ENCODE assay signal across 25 cellular contexts in the genomic region with DNA sequence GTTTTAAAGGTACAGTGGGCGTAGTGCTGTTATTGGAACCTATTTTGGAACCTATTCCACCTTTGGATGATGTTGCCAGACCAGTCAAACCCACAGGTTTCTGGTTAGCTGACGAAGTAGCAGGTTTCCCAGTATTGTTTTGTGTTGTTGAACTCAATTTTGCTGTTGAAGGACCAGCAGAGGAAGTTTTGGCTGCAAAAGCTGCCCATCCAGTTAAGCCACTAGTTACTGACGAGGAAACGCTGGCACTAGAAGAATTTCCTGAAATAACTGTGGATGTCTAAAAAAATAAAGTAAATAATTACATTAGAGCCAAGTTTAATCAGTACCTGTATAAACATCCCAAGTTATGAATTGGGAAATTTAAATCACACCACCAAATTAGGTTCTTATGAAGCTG. TPM values are rescaled to one million over a fixed set of nuclear protein-coding genes. Genes with fewer than 3 reads are reported as not detected.
DNase-seq lines count a peak whose midpoint lies in the region; ATAC-seq, FAIRE-seq and TF ChIP-seq lines count a peak whose summit lies in the region.
"Had no signal": no experiment of that assay in that cellular context is flagged by ENCODE, and none has a peak within 500 bp of the region (broad histone marks: within the 10 kb centered on the region; RNA-seq: fewer than 3 reads in every experiment).

No MANE protein-coding gene starts in this region.

- TF ChIP-seq CTCF in VCaP (conservative IDR thresholded peaks at IDR 0.05) (no peak), kidney epithelial cell (IDR thresholded peaks at IDR 0.05; ENCODE audit: insufficient read depth, low read length, poor library complexity, severe bottlenecking) (no peak), stomach (IDR thresholded peaks at IDR 0.05) (no peak), GM13977 (IDR thresholded peaks at IDR 0.05; ENCODE audit: extremely low read depth, insufficient read depth, missing control alignments) (no peak)

- no peak for ATAC-seq in HG03108 (IDR thresholded peaks at IDR 0.05; ENCODE audit: unreplicated experiment)
- ATAC-seq: activated CD4-positive, CD25-positive, alpha-beta regulatory T cell treated with anti-CD3 and anti-CD28 coated beads, Interleukin-2, amount 50 U/mL, for 24 hours; psoas muscle; SK-N-SH treated with all-trans-retinoic acid at 6 μM for 48 hours had no signal

- TF ChIP-seq POLR2A in GM12892 (IDR thresholded peaks at IDR 0.05; ENCODE audit: low read depth, low read length) (no peak), stomach (IDR thresholded peaks at IDR 0.05) (no peak)

- POLR2A ChIA-PET in CD8-positive, alpha-beta memory T cell (lab: Charles Lee): no interaction called here

- in situ Hi-C loops in GM13977 (cut with MboI; ENCODE audit: low pct_unique_long_range_greater_than_20kb, low sequenced_read_pairs, unreplicated experiment): no loop called here

- peaks cover 0 to 41% (median 13%) of the 10 kb centered on the region in 3 donors for H3K36me3 Mint-ChIP-seq in CD8-positive, alpha-beta memory T cell

- H3K27me3 ChIP-seq in kidney epithelial cell (ENCODE audit: control insufficient read depth, insufficient read depth, low read length) (no peaks in the 10 kb centered on the region), stomach (no peaks in the 10 kb centered on the region)
- H3K27me3 ChIP-seq in CD8-positive, alpha-beta memory T cell (ENCODE audit: insufficient read depth, low read length, poor library complexity, severe bottlenecking): no peaks in the 10 kb centered on the region

- intact Hi-C loops in stomach (cut with DNase I; ENCODE audit: low total_unique reads): no loop called here

- CTCF ChIA-PET in CD8-positive, alpha-beta memory T cell (lab: Charles Lee): no interaction called here

- FAIRE-seq in GM12892 (lab: Jason Lieb, UNC): peak; percentile 73

- WGBS in stomach, 5 donors: 34 to 64% (median 38%) methylated on average over 4 of the region's 4 CpGs

- DNase-seq in GM12892 (ENCODE audit: insufficient read length) (no peak), kidney epithelial cell (ENCODE audit: low read depth) (peak; percentile 12), stomach (peak; percentile 95), GM13977 (ENCODE audit: low spot score) (no peak)
- no peak for DNase-seq in CD8-positive, alpha-beta memory T cell
- DNase-seq: activated CD8-positive, alpha-beta memory T cell treated with anti-CD3 and anti-CD28 coated beads for 24 hours; activated naive CD4-positive, alpha-beta T cell treated with anti-CD3 and anti-CD28 coated beads, Interleukin-2, amount 10 ng/mL, durations not matched to agents 7 days and 5 days; activated T-cell treated with anti-CD3 and anti-CD28 coated beads, Interleukin-2, amount 50 U/mL, for 48 hours; aorta; Caco-2; cerebellar nuclear complex; effector memory CD4-positive, alpha-beta T cell; IMR-90; midbrain; NCI-H1694; NCI-H446 treated with DMSO at 0.1 percent for 48 hours; psoas muscle; stimulated activated CD4-positive, alpha-beta T cell treated with anti-CD3 and anti-CD28 coated beads, Interleukin-4, amount 100 ng/mL, for 24 hours; substantia nigra; T-helper 9 cell had no signal

- no peak overlapping the region for H3K4me3 ChIP-seq in kidney epithelial cell (ENCODE audit: low read depth, low read length)
- no peak overlapping the region for H3K4me3 ChIP-seq in stomach
- no peak overlapping the region for H3K4me3 ChIP-seq in CD8-positive, alpha-beta memory T cell (ENCODE audit: low read length)
- H3K4me3 ChIP-seq: psoas muscle had no signal

- no peaks in the 10 kb centered on the region for H3K9me3 Mint-ChIP-seq in CD8-positive, alpha-beta memory T cell
- H3K9me3 Mint-ChIP-seq: activated naive CD4-positive, alpha-beta T cell treated with anti-CD3 and anti-CD28 coated beads, Interleukin-2, amount 10 ng/mL, durations not matched to agents 7 days and 5 days; neural crest cell had no signal

- H3K4me3 Mint-ChIP-seq in CD8-positive, alpha-beta memory T cell: no peak overlapping the region
- H3K4me3 Mint-ChIP-seq: activated naive CD4-positive, alpha-beta T cell treated with anti-CD3 and anti-CD28 coated beads, Interleukin-2, amount 10 ng/mL, durations not matched to agents 7 days and 5 days; neural crest cell had no signal

- peaks cover 0 to 33% (median 15%) of the 10 kb centered on the region in 4 donors for H3K4me1 ChIP-seq in stomach
- H3K4me1 ChIP-seq in CD8-positive, alpha-beta memory T cell (ENCODE audit: insufficient read depth, low read length): no peaks in the 10 kb centered on the region
- H3K4me1 ChIP-seq: Caco-2 had no signal

- H3K27ac Mint-ChIP-seq in CD8-positive, alpha-beta memory T cell: peak overlapping the region in 1 of 8 donors; percentile 66
- H3K27ac Mint-ChIP-seq: activated naive CD4-positive, alpha-beta T cell treated with anti-CD3 and anti-CD28 coated beads, Interleukin-2, amount 10 ng/mL, durations not matched to agents 7 days and 5 days had no signal

- H3K36me3 ChIP-seq in kidney epithelial cell (ENCODE audit: control insufficient read depth, insufficient read depth, low read length) (no peaks in the 10 kb centered on the region), stomach (peaks cover 6 to 52% (median 46%) of the 10 kb centered on the region in 4 donors)
- H3K36me3 ChIP-seq in CD8-positive, alpha-beta memory T cell (ENCODE audit: insufficient read depth, low read length): no peaks in the 10 kb centered on the region

- H3K27me3 Mint-ChIP-seq in CD8-positive, alpha-beta memory T cell: no peaks in the 10 kb centered on the region
- H3K27me3 Mint-ChIP-seq: activated naive CD4-positive, alpha-beta T cell treated with anti-CD3 and anti-CD28 coated beads, Interleukin-2, amount 10 ng/mL, durations not matched to agents 7 days and 5 days had no signal

- H3K9me3 ChIP-seq in stomach: no peaks in the 10 kb centered on the region
- no peaks in the 10 kb centered on the region for H3K9me3 ChIP-seq in CD8-positive, alpha-beta memory T cell (ENCODE audit: low read length)
- H3K9me3 ChIP-seq: Caco-2, psoas muscle had no signal

- H3K27ac ChIP-seq in VCaP (peak overlapping the region; percentile 85), stomach (peak overlapping the region; percentile 25 to 78 (median 67))
- no peak overlapping the region for H3K27ac ChIP-seq in CD8-positive, alpha-beta memory T cell (ENCODE audit: low read depth, low read length)
- H3K27ac ChIP-seq: psoas muscle had no signal

- no peaks in the 10 kb centered on the region for H3K4me1 Mint-ChIP-seq in CD8-positive, alpha-beta memory T cell
- H3K4me1 Mint-ChIP-seq: activated naive CD4-positive, alpha-beta T cell treated with anti-CD3 and anti-CD28 coated beads, Interleukin-2, amount 10 ng/mL, durations not matched to agents 7 days and 5 days; neural crest cell had no signal

- no peak for TF ChIP-seq EP300 in stomach (IDR thresholded peaks at IDR 0.05)

RNA-seq across cellular contexts. Expression of a gene that starts 25.5 kb away (rescaled TPM):
- 31.2 TPM for polyA plus RNA-seq in GM12892 (2012; ENCODE audit: missing spikeins)
- 25.3 and 30.7 TPM in 2 replicates for total RNA-seq in kidney epithelial cell
- total RNA-seq in stomach: 10 to 100 TPM in 4 of 5 donors, 1 to 10 TPM in 1; 8.7 to 35.7 (median 17.5) TPM
- 10 to 100 TPM; 11.5 to 20.9 (median 16.3) TPM for polyA plus RNA-seq in stomach
- 10 to 100 TPM; 20.2 to 21.8 TPM for total RNA-seq in CD8-positive, alpha-beta memory T cell
- 27.3 TPM for polyA plus RNA-seq in CD8-positive, alpha-beta memory T cell

RNA-seq across cellular contexts. Expression of a gene that starts 25.5 kb away (rescaled TPM):
- 12.8 TPM for polyA plus RNA-seq in GM12892 (2012; ENCODE audit: missing spikeins)
- 17.9 and 18.5 TPM in 2 replicates for total RNA-seq in kidney epithelial cell
- 100 to 1,000 TPM in 1 of 5 donors, 10 to 100 TPM in 2, 1 to 10 TPM in 2; 4.8 to 129 (median 11.1) TPM for total RNA-seq in stomach
- 1 to 10 TPM; 1.6 to 8.2 (median 2.1) TPM for polyA plus RNA-seq in stomach
- 10 to 100 TPM; 20.5 to 22.4 TPM for total RNA-seq in CD8-positive, alpha-beta memory T cell
- polyA plus RNA-seq in CD8-positive, alpha-beta memory T cell: 3.2 TPM

Comparison
In these comparisons a context has a peak if more than half of its experiments do, and no peak if none do; other contexts are left out.
1. DNase-seq: peak in kidney epithelial cell (single experiment) and stomach (single experiment); none in GM12892 (single experiment), GM13977 (single experiment) and CD8-positive, alpha-beta memory T cell (0 of 5).